1 cellular context compared by ENCODE assay signal in genomic region chr4:189940178-189941004, GRCh38.
A peak's percentile ranks its signal among the peaks of the same experiment; 100 is the strongest.
TF ChIP-seq lines count a peak whose summit lies in the region.

FRG1 (plus strand) TSS chr4:189940872; CDS start chr4:189941010, 138 bp downstream.

TF ChIP-seq in HepG2, 621 proteins besides CTCF, POLR2A, EP300 and RAD21 (continued from another document and continues in another):
- TF ChIP-seq ZEB1 (IDR thresholded peaks at IDR 0.05; ENCODE audit: insufficient replicate concordance, low read depth) (no peak), KAT7 (CRISPR knock-in tag; IDR thresholded peaks at IDR 0.05; ENCODE audit: borderline replicate concordance) (peak; percentile 85; the same call in 1 of the 2 replicates), ZNF549 (CRISPR knock-in tag; IDR thresholded peaks at IDR 0.05) (no peak), ZNF33A (CRISPR knock-in tag; IDR thresholded peaks at IDR 0.05; ENCODE audit: borderline replicate concordance) (0 out of 2 replicates have a peak, but pooled peaks have one; percentile 78), RNF2 (conservative IDR thresholded peaks at IDR 0.05; ENCODE audit: low read depth) (peak; percentile 78; the same call in 1 of the 2 replicates), ZBTB38 (CRISPR knock-in tag; IDR thresholded peaks at IDR 0.05) (peak; percentile 70; the same call in 1 of the 2 replicates), RAD51 (IDR thresholded peaks at IDR 0.05; ENCODE audit: borderline replicate concordance) (no peak), AHDC1 (CRISPR knock-in tag; IDR thresholded peaks at IDR 0.05; ENCODE audit: borderline replicate concordance) (no peak; the same call in 1 of the 2 replicates), ZFX (CRISPR knock-in tag; IDR thresholded peaks at IDR 0.05; ENCODE audit: low read depth) (peak; percentile 69), ZNF30 (CRISPR knock-in tag; IDR thresholded peaks at IDR 0.05) (peak; percentile 52; the same call in 1 of the 2 replicates), RELA (CRISPR knock-in tag; IDR thresholded peaks at IDR 0.05) (no peak), MAF1 (CRISPR knock-in tag; IDR thresholded peaks at IDR 0.05; ENCODE audit: borderline replicate concordance) (peak; percentile 88; the same call in 1 of the 2 replicates), HNF4A (CRISPR knock-in tag; IDR thresholded peaks at IDR 0.05) (peak; percentile 28; the same call in 1 of the 2 replicates), NFE2 (CRISPR knock-in tag; IDR thresholded peaks at IDR 0.05) (no peak), ZFP62 (CRISPR knock-in tag; IDR thresholded peaks at IDR 0.05) (no peak), ZFP1 (CRISPR knock-in tag; IDR thresholded peaks at IDR 0.05) (peak; percentile 74; the same call in 1 of the 2 replicates), ZSCAN25 (CRISPR knock-in tag; IDR thresholded peaks at IDR 0.05) (no peak), KLF13 (CRISPR knock-in tag; IDR thresholded peaks at IDR 0.05) (no peak), MLXIP (CRISPR knock-in tag; IDR thresholded peaks at IDR 0.05; ENCODE audit: borderline replicate concordance) (no peak), FUBP1 (CRISPR knock-in tag; IDR thresholded peaks at IDR 0.05; ENCODE audit: borderline replicate concordance) (no peak), ZNF577 (CRISPR knock-in tag; IDR thresholded peaks at IDR 0.05; ENCODE audit: borderline replicate concordance, low read depth) (no peak), ARID4A (CRISPR knock-in tag; IDR thresholded peaks at IDR 0.05; ENCODE audit: borderline replicate concordance) (peak; percentile 97), HDAC2 (CRISPR knock-in tag; IDR thresholded peaks at IDR 0.05) (peak; percentile 82), ZBTB25 (CRISPR knock-in tag; IDR thresholded peaks at IDR 0.05) (peak; percentile 90), ZSCAN5A (CRISPR knock-in tag; IDR thresholded peaks at IDR 0.05; ENCODE audit: borderline replicate concordance) (peak; percentile 98; the same call in 1 of the 2 replicates), ETV5 (CRISPR knock-in tag; IDR thresholded peaks at IDR 0.05; ENCODE audit: borderline replicate concordance) (peak; percentile 82), ZNF644 (CRISPR knock-in tag; IDR thresholded peaks at IDR 0.05; ENCODE audit: low read depth) (peak; percentile 50; the same call in 1 of the 2 replicates), LBX2 (CRISPR knock-in tag; IDR thresholded peaks at IDR 0.05; ENCODE audit: borderline replicate concordance) (no peak), ZNF614 (CRISPR knock-in tag; IDR thresholded peaks at IDR 0.05; ENCODE audit: borderline replicate concordance) (0 out of 2 replicates have a peak, but pooled peaks have one; percentile 62), JUN (CRISPR knock-in tag; IDR thresholded peaks at IDR 0.05) (peak; percentile 27; the same call in 1 of the 2 replicates), HINFP (CRISPR knock-in tag; IDR thresholded peaks at IDR 0.05; ENCODE audit: low read depth) (peak; percentile 93), HIC2 (CRISPR knock-in tag; IDR thresholded peaks at IDR 0.05; ENCODE audit: low read depth) (no peak)
